Comparison of ENCODE assay signal across 10 cellular contexts in the genomic region with DNA sequence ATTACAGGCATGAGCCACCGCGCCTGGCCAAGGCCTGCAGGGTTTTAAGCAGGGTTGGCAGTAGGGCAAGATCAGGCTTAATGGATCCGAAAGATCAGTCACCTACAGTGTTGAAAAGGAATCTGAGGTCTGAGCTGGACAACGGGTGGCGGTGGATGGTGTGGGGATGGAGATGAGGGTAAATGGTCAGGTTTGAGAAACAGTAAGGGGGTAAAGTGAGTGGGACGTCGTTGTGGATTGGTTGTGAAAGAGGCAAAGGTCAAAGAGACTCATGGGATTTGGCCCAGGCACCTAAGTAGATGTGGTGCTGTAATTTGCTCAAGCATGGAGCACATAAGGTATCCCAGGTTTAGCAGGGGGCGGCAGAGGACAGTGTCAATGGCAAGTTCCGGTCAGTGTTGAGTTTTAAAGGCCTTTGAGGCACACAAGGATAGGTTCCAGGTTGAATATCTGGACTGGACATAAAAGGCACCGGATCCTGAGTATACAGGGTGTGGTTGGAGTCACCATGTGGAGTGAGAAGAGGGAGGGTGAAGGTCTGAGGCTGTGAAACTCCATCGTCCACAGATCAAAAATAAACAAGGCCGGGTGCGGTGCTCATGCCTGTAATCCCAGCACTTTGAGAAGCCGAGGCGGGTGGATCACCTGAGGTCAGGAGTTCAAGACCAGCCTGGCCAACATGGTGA. TPM values are rescaled to one million over a fixed set of nuclear protein-coding genes. Genes with fewer than 3 reads are reported as not detected.
DNase-seq lines count a peak whose midpoint lies in the region; ATAC-seq and FAIRE-seq lines count a peak whose summit lies in the region.
"Had no signal": no experiment of that assay in that cellular context is flagged by ENCODE, and none has a peak within 500 bp of the region (broad histone marks: within the 10 kb centered on the region; RNA-seq: fewer than 3 reads in every experiment).

No MANE protein-coding gene starts in this region.

- no peaks in the 10 kb centered on the region for H3K9me3 Mint-ChIP-seq in activated CD4-positive, alpha-beta T cell treated with anti-CD3 and anti-CD28 coated beads for 36 hours (ENCODE audit: low read depth)

- POLR2A ChIA-PET in activated CD4-positive, alpha-beta T cell treated with anti-CD3 and anti-CD28 coated beads for 36 hours (lab: Charles Lee): no interaction called here

- H3K4me1 Mint-ChIP-seq in activated CD4-positive, alpha-beta T cell treated with anti-CD3 and anti-CD28 coated beads for 36 hours: peaks cover 49% of the 10 kb centered on the region
- peaks cover 48% of the 10 kb centered on the region for H3K4me1 Mint-ChIP-seq in T-helper 17 cell

- WGBS in small intestine, 3 donors: 44 to 66% (median 62%) methylated on average over 15 of the region's 15 CpGs

- H3K27ac ChIP-seq in iPS-20b (ENCODE audit: low read length) (peak overlapping the region; percentile 82), small intestine (ENCODE audit: low read depth in 1 of 2, low read length in 1 of 2) (peak overlapping the region; percentile 47 to 97)

- CTCF ChIA-PET in activated CD4-positive, alpha-beta T cell treated with anti-CD3 and anti-CD28 coated beads for 36 hours (lab: Charles Lee): interaction anchor here (0.7 to 1.4 kb wide), 3 partner anchors 23 to 124 kb away, joined by 3 to 6 read pairs (median 3); no protein-coding TSS in a partner anchor

- intact Hi-C loops in activated CD4-positive, alpha-beta T cell treated with anti-CD3 and anti-CD28 coated beads for 36 hours (cut with DNase I, micrococcal nuclease): loop anchor here in 1 of 2 experiments (2.0 kb wide), 1 partner anchor 52 kb away; no protein-coding TSS in a partner anchor

- H3K36me3 Mint-ChIP-seq in activated CD4-positive, alpha-beta T cell treated with anti-CD3 and anti-CD28 coated beads for 36 hours (ENCODE audit: low read depth): no peaks in the 10 kb centered on the region
- no peaks in the 10 kb centered on the region for H3K36me3 Mint-ChIP-seq in T-helper 17 cell (ENCODE audit: low read depth)
- H3K36me3 Mint-ChIP-seq: brain had no signal

- H3K27me3 Mint-ChIP-seq in activated CD4-positive, alpha-beta T cell treated with anti-CD3 and anti-CD28 coated beads for 36 hours: no peaks in the 10 kb centered on the region
- no peaks in the 10 kb centered on the region for H3K27me3 Mint-ChIP-seq in T-helper 17 cell

- ATAC-seq in activated CD4-positive, alpha-beta T cell treated with anti-CD3 and anti-CD28 coated beads for 36 hours: no peak
- no peak for ATAC-seq in T-helper 17 cell

- no peak for DNase-seq in activated CD4-positive, alpha-beta T cell treated with anti-CD3 and anti-CD28 coated beads for 36 hours
- no peak for DNase-seq in activated CD4-positive, alpha-beta T cell treated with anti-CD3 and anti-CD28 coated beads, Interleukin-2, amount 50 U/mL, for 48 hours
- DNase-seq in T-helper 17 cell (no peak), small intestine (peak; percentile 88), kidney glomerular epithelial cell (lab: John Stamatoyannopoulos, UW) (no peak), SKM-1 treated with dmso at 0.1 percent for 144 hours (lab: John Stamatoyannopoulos, UW; ENCODE audit: unreplicated experiment) (no peak), NCI-H187 treated with DMSO at 0.1 percent for 48 hours (lab: John Stamatoyannopoulos, UW) (no peak)

- H3K36me3 ChIP-seq in iPS-20b (ENCODE audit: insufficient read depth, low read depth, low read length) (no peaks in the 10 kb centered on the region), small intestine (ENCODE audit: control insufficient read depth in 2 of 2, insufficient read depth in 2 of 2, low read length in 2 of 2) (no peaks in the 10 kb centered on the region)

- peak overlapping the region; percentile 86; the same call in 1 of the 2 replicates for H3K9ac ChIP-seq in iPS-20b (ENCODE audit: low read depth, low read length)

- H3K4me1 ChIP-seq in iPS-20b (ENCODE audit: insufficient read depth, low read length) (peaks cover 23% of the 10 kb centered on the region), small intestine (ENCODE audit: control insufficient read depth in 2 of 2, insufficient read depth in 1 of 2, low read depth in 1 of 2, low read length in 1 of 2) (no peaks in the 10 kb centered on the region)

- peak overlapping the region; percentile 73 for H3K27ac Mint-ChIP-seq in activated CD4-positive, alpha-beta T cell treated with anti-CD3 and anti-CD28 coated beads for 36 hours
- peak overlapping the region; percentile 71 for H3K27ac Mint-ChIP-seq in T-helper 17 cell

- no peaks in the 10 kb centered on the region for H3K27me3 ChIP-seq in iPS-20b (ENCODE audit: insufficient read depth, low read length)
- no peaks in the 10 kb centered on the region for H3K27me3 ChIP-seq in small intestine (ENCODE audit: control insufficient read depth in 2 of 2, insufficient read depth in 2 of 2, low read length in 2 of 2)

- H3K9me3 ChIP-seq in T-helper 17 cell (ENCODE audit: control insufficient read depth, low read length, poor library complexity, severe bottlenecking) (no peaks in the 10 kb centered on the region), iPS-20b (ENCODE audit: insufficient read depth, low read depth, low read length) (no peaks in the 10 kb centered on the region), small intestine (ENCODE audit: control insufficient read depth, low read depth) (no peaks in the 10 kb centered on the region)

- H3K4me3 ChIP-seq in iPS-20b (ENCODE audit: low read length) (peak overlapping the region; percentile 77; the same call in 1 of the 2 replicates), small intestine (ENCODE audit: low read depth in 1 of 2, low read length in 2 of 2) (no peak overlapping the region)

- FAIRE-seq in small intestine (lab: Jason Lieb, UNC): no peak

- peak overlapping the region; percentile 71 for H3K4me3 Mint-ChIP-seq in activated CD4-positive, alpha-beta T cell treated with anti-CD3 and anti-CD28 coated beads for 36 hours
- H3K4me3 Mint-ChIP-seq in T-helper 17 cell: peak overlapping the region; percentile 89

RNA-seq across cellular contexts. Expression of a gene that starts 1.1 kb away (rescaled TPM):
- total RNA-seq in activated CD4-positive, alpha-beta T cell treated with anti-CD3 and anti-CD28 coated beads for 36 hours: 1 to 10 TPM; 6.0 to 6.5 TPM
- total RNA-seq in T-helper 17 cell: 10 to 100 TPM; 11.7 to 14.9 TPM
- polyA plus RNA-seq in small intestine: 10 to 100 TPM; 23.5 to 35.4 (median 32.2) TPM
- total RNA-seq: OCI-LY7 had no signal

RNA-seq across cellular contexts. Expression of a gene that starts 23.1 kb away (rescaled TPM):
- 1 to 10 TPM; 6.7 to 7.7 TPM for total RNA-seq in activated CD4-positive, alpha-beta T cell treated with anti-CD3 and anti-CD28 coated beads for 36 hours
- total RNA-seq in T-helper 17 cell: 1 to 10 TPM; 8.9 to 9.3 TPM
- polyA plus RNA-seq in small intestine: 10 to 100 TPM; 14.2 to 24.8 (median 23.2) TPM

RNA-seq across cellular contexts. Expression of a gene that starts 39.6 kb away (rescaled TPM):
- 10 to 100 TPM; 15.3 to 16.7 TPM for total RNA-seq in activated CD4-positive, alpha-beta T cell treated with anti-CD3 and anti-CD28 coated beads for 36 hours
- 10 to 100 TPM; 20.4 to 27.7 TPM for total RNA-seq in T-helper 17 cell
- polyA plus RNA-seq in small intestine: 10 to 100 TPM; 12.3 to 18.0 (median 13.8) TPM

RNA-seq across cellular contexts. Expression of a gene that starts 39.9 kb away (rescaled TPM):
- 100 to 1,000 TPM; 194 to 237 TPM for total RNA-seq in activated CD4-positive, alpha-beta T cell treated with anti-CD3 and anti-CD28 coated beads for 36 hours
- total RNA-seq in T-helper 17 cell: 100 to 1,000 TPM; 123 to 145 TPM
- 100 to 1,000 TPM; 494 to 919 (median 724) TPM for polyA plus RNA-seq in small intestine

RNA-seq across cellular contexts. Expression of a gene that starts 44.9 kb away (rescaled TPM):
- 10 to 100 TPM; 51.7 to 61.5 TPM for total RNA-seq in activated CD4-positive, alpha-beta T cell treated with anti-CD3 and anti-CD28 coated beads for 36 hours
- total RNA-seq in T-helper 17 cell: 10 to 100 TPM; 20.6 to 29.8 TPM
- polyA plus RNA-seq in small intestine: 100 to 1,000 TPM in 2 of 3 donors, 10 to 100 TPM in 1; 91.2 to 169 (median 130) TPM
